In the genomic region with DNA sequence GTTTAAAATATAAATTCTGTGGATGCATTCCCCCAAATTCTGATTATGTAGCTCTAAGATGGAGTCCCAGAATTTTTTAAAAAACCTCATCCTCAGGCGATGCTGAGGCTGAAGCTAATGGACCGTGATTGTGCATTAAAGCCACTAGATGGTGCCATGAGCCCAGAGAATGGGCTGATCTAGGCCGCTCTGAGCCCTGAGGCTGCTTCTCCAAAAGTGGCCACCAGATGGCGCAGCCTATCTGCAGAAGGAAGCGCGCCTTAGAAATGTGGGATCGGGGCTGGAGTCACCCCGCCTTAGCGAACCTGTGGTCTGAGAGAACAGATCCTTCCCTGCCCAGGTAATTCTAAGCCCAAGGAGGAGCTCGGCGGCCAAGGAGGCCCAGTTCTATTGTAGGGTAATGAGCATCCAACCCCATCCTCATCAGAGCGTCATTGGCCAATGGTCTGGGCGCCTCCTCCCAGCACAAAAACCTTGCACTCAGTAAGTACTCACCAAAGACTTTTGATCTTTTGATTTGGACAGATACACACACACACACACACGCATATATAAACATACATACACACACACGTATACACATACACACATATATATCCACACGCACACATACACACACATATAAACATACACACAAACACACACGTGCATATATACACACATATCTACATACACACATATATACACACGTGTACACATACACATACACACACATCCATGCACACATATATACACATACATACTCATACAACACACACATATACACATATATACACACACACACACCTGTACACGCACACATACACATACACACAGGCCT, we compare ENCODE assay signal across 1 cellular context.
TF ChIP-seq lines count a peak whose summit lies in the region.

No MANE protein-coding gene starts in this region.

TF ChIP-seq in HepG2, 621 proteins besides CTCF, POLR2A, EP300 and RAD21 (continued from another document and continues in another):
- TF ChIP-seq, protein P1, sequence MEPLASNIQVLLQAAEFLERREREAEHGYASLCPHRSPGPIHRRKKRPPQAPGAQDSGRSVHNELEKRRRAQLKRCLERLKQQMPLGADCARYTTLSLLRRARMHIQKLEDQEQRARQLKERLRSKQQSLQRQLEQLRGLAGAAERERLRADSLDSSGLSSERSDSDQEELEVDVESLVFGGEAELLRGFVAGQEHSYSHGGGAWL (CRISPR knock-in tag; IDR thresholded peaks at IDR 0.05): peak; percentile 72; the same call in 1 of the 2 replicates
- TF ChIP-seq, protein P2, sequence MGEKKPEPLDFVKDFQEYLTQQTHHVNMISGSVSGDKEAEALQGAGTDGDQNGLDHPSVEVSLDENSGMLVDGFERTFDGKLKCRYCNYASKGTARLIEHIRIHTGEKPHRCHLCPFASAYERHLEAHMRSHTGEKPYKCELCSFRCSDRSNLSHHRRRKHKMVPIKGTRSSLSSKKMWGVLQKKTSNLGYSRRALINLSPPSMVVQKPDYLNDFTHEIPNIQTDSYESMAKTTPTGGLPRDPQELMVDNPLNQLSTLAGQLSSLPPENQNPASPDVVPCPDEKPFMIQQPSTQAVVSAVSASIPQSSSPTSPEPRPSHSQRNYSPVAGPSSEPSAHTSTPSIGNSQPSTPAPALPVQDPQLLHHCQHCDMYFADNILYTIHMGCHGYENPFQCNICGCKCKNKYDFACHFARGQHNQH (CRISPR knock-in tag; IDR thresholded peaks at IDR 0.05): peak; percentile 83; the same call in 1 of the 2 replicates
- TF ChIP-seq RXRA (CRISPR knock-in tag; IDR thresholded peaks at IDR 0.05): peak; percentile 46; the same call in 1 of the 2 replicates
- peak; percentile 63; the same call in 1 of the 2 replicates for TF ChIP-seq ZSCAN9 (CRISPR knock-in tag; IDR thresholded peaks at IDR 0.05; ENCODE audit: borderline replicate concordance)
- peak; percentile 69 for TF ChIP-seq ZNF205 (CRISPR knock-in tag; IDR thresholded peaks at IDR 0.05)
- peak; percentile 68; the same call in 1 of the 2 replicates for TF ChIP-seq RXRB (CRISPR knock-in tag; IDR thresholded peaks at IDR 0.05; ENCODE audit: borderline replicate concordance)
- peak; percentile 65; the same call in 1 of the 2 replicates for TF ChIP-seq YEATS2 (CRISPR knock-in tag; IDR thresholded peaks at IDR 0.05; ENCODE audit: borderline replicate concordance)
- TF ChIP-seq, protein P3, sequence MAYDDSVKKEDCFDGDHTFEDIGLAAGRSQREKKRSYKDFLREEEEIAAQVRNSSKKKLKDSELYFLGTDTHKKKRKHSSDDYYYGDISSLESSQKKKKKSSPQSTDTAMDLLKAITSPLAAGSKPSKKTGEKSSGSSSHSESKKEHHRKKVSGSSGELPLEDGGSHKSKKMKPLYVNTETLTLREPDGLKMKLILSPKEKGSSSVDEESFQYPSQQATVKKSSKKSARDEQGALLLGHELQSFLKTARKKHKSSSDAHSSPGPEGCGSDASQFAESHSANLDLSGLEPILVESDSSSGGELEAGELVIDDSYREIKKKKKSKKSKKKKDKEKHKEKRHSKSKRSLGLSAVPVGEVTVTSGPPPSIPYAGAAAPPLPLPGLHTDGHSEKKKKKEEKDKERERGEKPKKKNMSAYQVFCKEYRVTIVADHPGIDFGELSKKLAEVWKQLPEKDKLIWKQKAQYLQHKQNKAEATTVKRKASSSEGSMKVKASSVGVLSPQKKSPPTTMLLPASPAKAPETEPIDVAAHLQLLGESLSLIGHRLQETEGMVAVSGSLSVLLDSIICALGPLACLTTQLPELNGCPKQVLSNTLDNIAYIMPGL (CRISPR knock-in tag; IDR thresholded peaks at IDR 0.05; ENCODE audit: borderline replicate concordance in 1 of 2, low read depth in 1 of 2): peak in 1 of 2 experiments; percentile 79; a peak in 1 of 4 replicates
- TF ChIP-seq, protein P4, sequence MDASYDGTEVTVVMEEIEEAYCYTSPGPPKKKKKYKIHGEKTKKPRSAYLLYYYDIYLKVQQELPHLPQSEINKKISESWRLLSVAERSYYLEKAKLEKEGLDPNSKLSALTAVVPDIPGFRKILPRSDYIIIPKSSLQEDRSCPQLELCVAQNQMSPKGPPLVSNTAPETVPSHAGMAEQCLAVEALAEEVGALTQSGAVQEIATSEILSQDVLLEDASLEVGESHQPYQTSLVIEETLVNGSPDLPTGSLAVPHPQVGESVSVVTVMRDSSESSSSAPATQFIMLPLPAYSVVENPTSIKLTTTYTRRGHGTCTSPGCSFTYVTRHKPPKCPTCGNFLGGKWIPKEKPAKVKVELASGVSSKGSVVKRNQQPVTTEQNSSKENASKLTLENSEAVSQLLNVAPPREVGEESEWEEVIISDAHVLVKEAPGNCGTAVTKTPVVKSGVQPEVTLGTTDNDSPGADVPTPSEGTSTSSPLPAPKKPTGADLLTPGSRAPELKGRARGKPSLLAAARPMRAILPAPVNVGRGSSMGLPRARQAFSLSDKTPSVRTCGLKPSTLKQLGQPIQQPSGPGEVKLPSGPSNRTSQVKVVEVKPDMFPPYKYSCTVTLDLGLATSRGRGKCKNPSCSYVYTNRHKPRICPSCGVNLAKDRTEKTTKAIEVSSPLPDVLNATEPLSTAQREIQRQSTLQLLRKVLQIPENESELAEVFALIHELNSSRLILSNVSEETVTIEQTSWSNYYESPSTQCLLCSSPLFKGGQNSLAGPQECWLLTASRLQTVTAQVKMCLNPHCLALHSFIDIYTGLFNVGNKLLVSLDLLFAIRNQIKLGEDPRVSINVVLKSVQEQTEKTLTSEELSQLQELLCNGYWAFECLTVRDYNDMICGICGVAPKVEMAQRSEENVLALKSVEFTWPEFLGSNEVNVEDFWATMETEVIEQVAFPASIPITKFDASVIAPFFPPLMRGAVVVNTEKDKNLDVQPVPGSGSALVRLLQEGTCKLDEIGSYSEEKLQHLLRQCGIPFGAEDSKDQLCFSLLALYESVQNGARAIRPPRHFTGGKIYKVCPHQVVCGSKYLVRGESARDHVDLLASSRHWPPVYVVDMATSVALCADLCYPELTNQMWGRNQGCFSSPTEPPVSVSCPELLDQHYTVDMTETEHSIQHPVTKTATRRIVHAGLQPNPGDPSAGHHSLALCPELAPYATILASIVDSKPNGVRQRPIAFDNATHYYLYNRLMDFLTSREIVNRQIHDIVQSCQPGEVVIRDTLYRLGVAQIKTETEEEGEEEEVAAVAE (CRISPR knock-in tag; IDR thresholded peaks at IDR 0.05; ENCODE audit: borderline replicate concordance): 0 out of 2 replicates have a peak, but pooled peaks have one; percentile 48
- TF ChIP-seq, protein P5, sequence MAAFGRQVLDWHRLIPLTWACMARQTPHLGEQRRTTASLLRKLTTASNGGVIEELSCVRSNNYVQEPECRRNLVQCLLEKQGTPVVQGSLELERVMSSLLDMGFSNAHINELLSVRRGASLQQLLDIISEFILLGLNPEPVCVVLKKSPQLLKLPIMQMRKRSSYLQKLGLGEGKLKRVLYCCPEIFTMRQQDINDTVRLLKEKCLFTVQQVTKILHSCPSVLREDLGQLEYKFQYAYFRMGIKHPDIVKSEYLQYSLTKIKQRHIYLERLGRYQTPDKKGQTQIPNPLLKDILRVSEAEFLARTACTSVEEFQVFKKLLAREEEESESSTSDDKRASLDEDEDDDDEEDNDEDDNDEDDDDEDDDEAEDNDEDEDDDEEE (CRISPR knock-in tag; IDR thresholded peaks at IDR 0.05): 0 out of 2 replicates have a peak, but pooled peaks have one; percentile 40
- peak; percentile 31; the same call in 1 of the 2 replicates for TF ChIP-seq FOXK1 (CRISPR knock-in tag; IDR thresholded peaks at IDR 0.05; ENCODE audit: borderline replicate concordance, low read depth)
- TF ChIP-seq GTF3A (CRISPR knock-in tag; conservative IDR thresholded peaks at IDR 0.05): no peak
- TF ChIP-seq IKZF4 (CRISPR knock-in tag; IDR thresholded peaks at IDR 0.05; ENCODE audit: borderline replicate concordance, low read depth, not compliant biosample characterization): no peak
- 0 out of 2 replicates have a peak, but pooled peaks have one; percentile 33 for TF ChIP-seq HCFC1 (IDR thresholded peaks at IDR 0.05; ENCODE audit: low read depth, low read length)
- TF ChIP-seq ZNF652 (CRISPR knock-in tag; IDR thresholded peaks at IDR 0.05; ENCODE audit: borderline replicate concordance, low read depth): 0 out of 2 replicates have a peak, but pooled peaks have one; percentile 15
- no peak for TF ChIP-seq TMF1 (CRISPR knock-in tag; IDR thresholded peaks at IDR 0.05; ENCODE audit: low read depth)
- 0 out of 2 replicates have a peak, but pooled peaks have one; percentile 19 for TF ChIP-seq TBX2 (CRISPR knock-in tag; IDR thresholded peaks at IDR 0.05; ENCODE audit: borderline replicate concordance)
- TF ChIP-seq CBFB (CRISPR knock-in tag; IDR thresholded peaks at IDR 0.05): 0 out of 2 replicates have a peak, but pooled peaks have one; percentile 38
- TF ChIP-seq, protein P6, sequence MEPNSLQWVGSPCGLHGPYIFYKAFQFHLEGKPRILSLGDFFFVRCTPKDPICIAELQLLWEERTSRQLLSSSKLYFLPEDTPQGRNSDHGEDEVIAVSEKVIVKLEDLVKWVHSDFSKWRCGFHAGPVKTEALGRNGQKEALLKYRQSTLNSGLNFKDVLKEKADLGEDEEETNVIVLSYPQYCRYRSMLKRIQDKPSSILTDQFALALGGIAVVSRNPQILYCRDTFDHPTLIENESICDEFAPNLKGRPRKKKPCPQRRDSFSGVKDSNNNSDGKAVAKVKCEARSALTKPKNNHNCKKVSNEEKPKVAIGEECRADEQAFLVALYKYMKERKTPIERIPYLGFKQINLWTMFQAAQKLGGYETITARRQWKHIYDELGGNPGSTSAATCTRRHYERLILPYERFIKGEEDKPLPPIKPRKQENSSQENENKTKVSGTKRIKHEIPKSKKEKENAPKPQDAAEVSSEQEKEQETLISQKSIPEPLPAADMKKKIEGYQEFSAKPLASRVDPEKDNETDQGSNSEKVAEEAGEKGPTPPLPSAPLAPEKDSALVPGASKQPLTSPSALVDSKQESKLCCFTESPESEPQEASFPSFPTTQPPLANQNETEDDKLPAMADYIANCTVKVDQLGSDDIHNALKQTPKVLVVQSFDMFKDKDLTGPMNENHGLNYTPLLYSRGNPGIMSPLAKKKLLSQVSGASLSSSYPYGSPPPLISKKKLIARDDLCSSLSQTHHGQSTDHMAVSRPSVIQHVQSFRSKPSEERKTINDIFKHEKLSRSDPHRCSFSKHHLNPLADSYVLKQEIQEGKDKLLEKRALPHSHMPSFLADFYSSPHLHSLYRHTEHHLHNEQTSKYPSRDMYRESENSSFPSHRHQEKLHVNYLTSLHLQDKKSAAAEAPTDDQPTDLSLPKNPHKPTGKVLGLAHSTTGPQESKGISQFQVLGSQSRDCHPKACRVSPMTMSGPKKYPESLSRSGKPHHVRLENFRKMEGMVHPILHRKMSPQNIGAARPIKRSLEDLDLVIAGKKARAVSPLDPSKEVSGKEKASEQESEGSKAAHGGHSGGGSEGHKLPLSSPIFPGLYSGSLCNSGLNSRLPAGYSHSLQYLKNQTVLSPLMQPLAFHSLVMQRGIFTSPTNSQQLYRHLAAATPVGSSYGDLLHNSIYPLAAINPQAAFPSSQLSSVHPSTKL (CRISPR knock-in tag; IDR thresholded peaks at IDR 0.05): peak; percentile 71
- TF ChIP-seq, protein P7, sequence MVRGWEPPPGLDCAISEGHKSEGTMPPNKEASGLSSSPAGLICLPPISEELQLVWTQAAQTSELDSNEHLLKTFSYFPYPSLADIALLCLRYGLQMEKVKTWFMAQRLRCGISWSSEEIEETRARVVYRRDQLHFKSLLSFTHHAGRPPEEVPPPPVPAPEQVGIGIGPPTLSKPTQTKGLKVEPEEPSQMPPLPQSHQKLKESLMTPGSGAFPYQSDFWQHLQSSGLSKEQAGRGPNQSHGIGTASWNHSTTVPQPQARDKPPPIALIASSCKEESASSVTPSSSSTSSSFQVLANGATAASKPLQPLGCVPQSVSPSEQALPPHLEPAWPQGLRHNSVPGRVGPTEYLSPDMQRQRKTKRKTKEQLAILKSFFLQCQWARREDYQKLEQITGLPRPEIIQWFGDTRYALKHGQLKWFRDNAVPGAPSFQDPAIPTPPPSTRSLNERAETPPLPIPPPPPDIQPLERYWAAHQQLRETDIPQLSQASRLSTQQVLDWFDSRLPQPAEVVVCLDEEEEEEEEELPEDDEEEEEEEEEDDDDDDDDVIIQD (CRISPR knock-in tag; IDR thresholded peaks at IDR 0.05; ENCODE audit: low read depth): no peak
- TF ChIP-seq ISL2 (CRISPR knock-in tag; IDR thresholded peaks at IDR 0.05): peak; percentile 61; the same call in 1 of the 2 replicates
- 0 out of 2 replicates have a peak, but pooled peaks have one; percentile 55 for TF ChIP-seq ZFP90 (CRISPR knock-in tag; IDR thresholded peaks at IDR 0.05; ENCODE audit: borderline replicate concordance)
- 0 out of 2 replicates have a peak, but pooled peaks have one; percentile 68 for TF ChIP-seq ZFP41 (CRISPR knock-in tag; IDR thresholded peaks at IDR 0.05; ENCODE audit: borderline replicate concordance)
- peak; percentile 27; the same call in 1 of the 2 replicates for TF ChIP-seq HDAC2 (CRISPR knock-in tag; IDR thresholded peaks at IDR 0.05)
- 0 out of 2 replicates have a peak, but pooled peaks have one; percentile 76 for TF ChIP-seq DNMT3B (CRISPR knock-in tag; conservative IDR thresholded peaks at IDR 0.05)
- TF ChIP-seq MEIS2 (CRISPR knock-in tag; IDR thresholded peaks at IDR 0.05): peak; percentile 53; the same call in 1 of the 2 replicates
- no peak for TF ChIP-seq SOX5 (CRISPR knock-in tag; IDR thresholded peaks at IDR 0.05; ENCODE audit: borderline replicate concordance)
- TF ChIP-seq ZFP36 (IDR thresholded peaks at IDR 0.05; ENCODE audit: borderline replicate concordance, low read depth, low read length, partially characterized antibody): peak; percentile 71
- TF ChIP-seq HNF4A (CRISPR knock-in tag; IDR thresholded peaks at IDR 0.05): no peak
- no peak for TF ChIP-seq EHMT2 (IDR thresholded peaks at IDR 0.05; ENCODE audit: borderline replicate concordance, low read depth, low read length)
- TF ChIP-seq, protein P8, sequence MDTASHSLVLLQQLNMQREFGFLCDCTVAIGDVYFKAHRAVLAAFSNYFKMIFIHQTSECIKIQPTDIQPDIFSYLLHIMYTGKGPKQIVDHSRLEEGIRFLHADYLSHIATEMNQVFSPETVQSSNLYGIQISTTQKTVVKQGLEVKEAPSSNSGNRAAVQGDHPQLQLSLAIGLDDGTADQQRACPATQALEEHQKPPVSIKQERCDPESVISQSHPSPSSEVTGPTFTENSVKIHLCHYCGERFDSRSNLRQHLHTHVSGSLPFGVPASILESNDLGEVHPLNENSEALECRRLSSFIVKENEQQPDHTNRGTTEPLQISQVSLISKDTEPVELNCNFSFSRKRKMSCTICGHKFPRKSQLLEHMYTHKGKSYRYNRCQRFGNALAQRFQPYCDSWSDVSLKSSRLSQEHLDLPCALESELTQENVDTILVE (CRISPR knock-in tag; IDR thresholded peaks at IDR 0.05): 0 out of 2 replicates have a peak, but pooled peaks have one; percentile 71
- TF ChIP-seq, protein P9, sequence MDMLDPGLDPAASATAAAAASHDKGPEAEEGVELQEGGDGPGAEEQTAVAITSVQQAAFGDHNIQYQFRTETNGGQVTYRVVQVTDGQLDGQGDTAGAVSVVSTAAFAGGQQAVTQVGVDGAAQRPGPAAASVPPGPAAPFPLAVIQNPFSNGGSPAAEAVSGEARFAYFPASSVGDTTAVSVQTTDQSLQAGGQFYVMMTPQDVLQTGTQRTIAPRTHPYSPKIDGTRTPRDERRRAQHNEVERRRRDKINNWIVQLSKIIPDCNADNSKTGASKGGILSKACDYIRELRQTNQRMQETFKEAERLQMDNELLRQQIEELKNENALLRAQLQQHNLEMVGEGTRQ (IDR thresholded peaks at IDR 0.05; ENCODE audit: low read depth, low read length): no peak
- TF ChIP-seq, protein P9 (CRISPR knock-in tag; IDR thresholded peaks at IDR 0.05; ENCODE audit: borderline replicate concordance): no peak
- TF ChIP-seq ERF (CRISPR knock-in tag; IDR thresholded peaks at IDR 0.05): peak; percentile 88
- no peak for TF ChIP-seq SRSF4 (IDR thresholded peaks at IDR 0.05; ENCODE audit: low read depth, low read length, poor library complexity, severe bottlenecking)
